In genomic region chr2:37764108-37764507, GRCh38 we compare ENCODE assay signal across 17 cellular contexts.
A peak's percentile ranks its signal among the peaks of the same experiment; 100 is the strongest.
DNase-seq lines count a peak whose midpoint lies in the region; ATAC-seq and TF ChIP-seq lines count a peak whose summit lies in the region.
"Had no signal": no experiment of that assay in that cellular context is flagged by ENCODE, and none has a peak within 500 bp of the region (broad histone marks: within the 10 kb centered on the region; RNA-seq: fewer than 3 reads in every experiment).

No MANE protein-coding gene starts in this region.

- H3K27me3 ChIP-seq in BLaER1 treated with 17β-estradiol and CSF1 and Interleukin-3, amounts not matched to agents 10 nM and 100 nM = no peaks in the 10 kb centered on the region
- H3K27me3 ChIP-seq in RWPE2 (ENCODE audit: insufficient read depth, poor library complexity, severe bottlenecking) (no peaks in the 10 kb centered on the region), skeletal muscle satellite cell (ENCODE audit: control insufficient read depth, insufficient read depth, low read length) (no peaks in the 10 kb centered on the region)

- H3K4me3 ChIP-seq in BLaER1 treated with 17β-estradiol and CSF1 and Interleukin-3, amounts not matched to agents 10 nM and 100 nM = no peak overlapping the region
- H3K4me3 ChIP-seq in RWPE2 (ENCODE audit: severe bottlenecking) = no peak overlapping the region
- peak overlapping the region; percentile 35 for H3K4me3 ChIP-seq in skeletal muscle satellite cell (ENCODE audit: low read length)
- H3K4me3 ChIP-seq: HAP-1 had no signal

- no peak for ATAC-seq in RWPE2 (ENCODE audit: low read depth)
- ATAC-seq in GM18498 (IDR thresholded peaks at IDR 0.05; ENCODE audit: unreplicated experiment) = no peak

- peak overlapping the region in 2 of 11 experiments; percentile 33 to 40; a peak in 3 of 22 replicates for H3K9ac ChIP-seq in BLaER1 treated with 17β-estradiol and CSF1 and Interleukin-3, amounts not matched to agents 10 nM and 100 nM
- peak overlapping the region; percentile 39 for H3K9ac ChIP-seq in skeletal muscle satellite cell (ENCODE audit: low read depth, low read length)

- H3K9me3 ChIP-seq in BLaER1 treated with 17β-estradiol and CSF1 and Interleukin-3, amounts not matched to agents 10 nM and 100 nM (replicated peaks in 1 of 11) = peaks cover 5 to 65% (median 13%) of the 10 kb centered on the region in 11 experiments; a peak in 16 of 22 replicates
- H3K9me3 ChIP-seq in RWPE2 (ENCODE audit: severe bottlenecking) (no peaks in the 10 kb centered on the region), skeletal muscle satellite cell (replicated peaks; ENCODE audit: low read length) (no peaks in the 10 kb centered on the region)
- H3K9me3 ChIP-seq: HAP-1 had no signal

- H4K20me1 ChIP-seq in BLaER1 treated with 17β-estradiol and CSF1 and Interleukin-3, amounts not matched to agents 10 nM and 100 nM = no peaks in the 10 kb centered on the region

- peaks cover 14 to 100% (median 58%) of the 10 kb centered on the region in 10 experiments for H3K4me1 ChIP-seq in BLaER1 treated with 17β-estradiol and CSF1 and Interleukin-3, amounts not matched to agents 10 nM and 100 nM
- H3K4me1 ChIP-seq in RWPE2 (ENCODE audit: insufficient read depth, poor library complexity, severe bottlenecking) (peaks cover 26% of the 10 kb centered on the region), skeletal muscle satellite cell (ENCODE audit: control insufficient read depth, insufficient read depth, low read length) (peaks cover 61% of the 10 kb centered on the region)

- DNase-seq in RWPE2 (ENCODE audit: low spot score) (no peak), islet precursor cell (peak; percentile 26), T-helper 1 cell (no peak)
- DNase-seq in activated CD8-positive, alpha-beta memory T cell treated with anti-CD3 and anti-CD28 coated beads for 24 hours = no peak
- DNase-seq: ACHN; CD4-positive, alpha-beta T cell; DMS53; NCI-H1048; NCI-H146; NCI-H2081 treated with DMSO at 0.1 percent for 48 hours; NCI-H226; NCI-H526; SHP77 had no signal

- peak overlapping the region in 9 of 11 experiments; percentile 7 to 97 (median 84); a peak in 12 of 22 replicates for H3K27ac ChIP-seq in BLaER1 treated with 17β-estradiol and CSF1 and Interleukin-3, amounts not matched to agents 10 nM and 100 nM
- H3K27ac ChIP-seq in RWPE2 (ENCODE audit: poor library complexity, severe bottlenecking) = peak overlapping the region; percentile 92

- H3K36me3 ChIP-seq in BLaER1 treated with 17β-estradiol and CSF1 and Interleukin-3, amounts not matched to agents 10 nM and 100 nM = 0 out of 22 replicates have a peak, but pooled peaks cover 0 to 4% (median 0%) of the 10 kb centered on the region in 11 experiments
- H3K36me3 ChIP-seq in RWPE2 (ENCODE audit: low read depth) (no peaks in the 10 kb centered on the region), skeletal muscle satellite cell (ENCODE audit: insufficient read depth, low read length) (no peaks in the 10 kb centered on the region)
- H3K36me3 ChIP-seq: HAP-1 had no signal

- no peak for TF ChIP-seq CTCF in RWPE2 (IDR thresholded peaks at IDR 0.05; ENCODE audit: poor library complexity, severe bottlenecking)

- peak overlapping the region in 4 of 11 experiments; percentile 6 to 45 (median 41); a peak in 5 of 22 replicates for H3K4me2 ChIP-seq in BLaER1 treated with 17β-estradiol and CSF1 and Interleukin-3, amounts not matched to agents 10 nM and 100 nM
- peak overlapping the region; percentile 7 for H3K4me2 ChIP-seq in skeletal muscle satellite cell (ENCODE audit: low read length)
